In genomic region chr6:15387118-15387517, GRCh38 we compare ENCODE assay signal across 11 cellular contexts.
DNase-seq lines count a peak whose midpoint lies in the region; ATAC-seq lines count a peak whose summit lies in the region.
"Had no signal": no experiment of that assay in that cellular context is flagged by ENCODE, and none has a peak within 500 bp of the region (broad histone marks: within the 10 kb centered on the region; RNA-seq: fewer than 3 reads in every experiment).

No MANE protein-coding gene starts in this region.

- H3K27me3 Mint-ChIP-seq in activated CD8-positive, alpha-beta T cell treated with anti-CD3 and anti-CD28 coated beads, Interleukin-2, amount 10 ng/mL, durations not matched to agents 7 days and 5 days (ENCODE audit: low read depth): no peaks in the 10 kb centered on the region
- no peaks in the 10 kb centered on the region for H3K27me3 Mint-ChIP-seq in naive thymus-derived CD8-positive, alpha-beta T cell

- H3K9me3 Mint-ChIP-seq in activated CD8-positive, alpha-beta T cell treated with anti-CD3 and anti-CD28 coated beads, Interleukin-2, amount 10 ng/mL, durations not matched to agents 7 days and 5 days (ENCODE audit: insufficient read depth): no peaks in the 10 kb centered on the region
- H3K9me3 Mint-ChIP-seq in naive thymus-derived CD8-positive, alpha-beta T cell: no peaks in the 10 kb centered on the region

- ATAC-seq in GM19463 (IDR thresholded peaks at IDR 0.05; ENCODE audit: unreplicated experiment) (peak; percentile 61), HG03460 (IDR thresholded peaks at IDR 0.05; ENCODE audit: unreplicated experiment) (no peak)
- no peak for ATAC-seq in activated CD8-positive, alpha-beta T cell treated with anti-CD3 and anti-CD28 coated beads, Interleukin-2, amount 10 ng/mL, durations not matched to agents 7 days and 5 days
- no peak for ATAC-seq in naive thymus-derived CD8-positive, alpha-beta T cell

- POLR2A ChIA-PET in activated CD8-positive, alpha-beta T cell treated with anti-CD3 and anti-CD28 coated beads, Interleukin-2, amount 10 ng/mL, durations not matched to agents 7 days and 5 days (lab: Charles Lee): no interaction called here
- POLR2A ChIA-PET in naive thymus-derived CD8-positive, alpha-beta T cell (lab: Charles Lee): no interaction called here

- peak overlapping the region; percentile 14 for H3K27ac Mint-ChIP-seq in activated CD8-positive, alpha-beta T cell treated with anti-CD3 and anti-CD28 coated beads, Interleukin-2, amount 10 ng/mL, durations not matched to agents 7 days and 5 days
- peak overlapping the region in 6 of 10 donors; percentile 6 to 72 (median 30) for H3K27ac Mint-ChIP-seq in naive thymus-derived CD8-positive, alpha-beta T cell

- no peak overlapping the region for H3K4me3 Mint-ChIP-seq in activated CD8-positive, alpha-beta T cell treated with anti-CD3 and anti-CD28 coated beads, Interleukin-2, amount 10 ng/mL, durations not matched to agents 7 days and 5 days
- peak overlapping the region in 1 of 10 donors; percentile 15 for H3K4me3 Mint-ChIP-seq in naive thymus-derived CD8-positive, alpha-beta T cell

- H3K4me1 Mint-ChIP-seq in activated CD8-positive, alpha-beta T cell treated with anti-CD3 and anti-CD28 coated beads, Interleukin-2, amount 10 ng/mL, durations not matched to agents 7 days and 5 days (ENCODE audit: low read depth): peaks cover 79% of the 10 kb centered on the region
- peaks cover 47 to 94% (median 84%) of the 10 kb centered on the region in 4 donors for H3K4me1 Mint-ChIP-seq in naive thymus-derived CD8-positive, alpha-beta T cell

- peak; percentile 42 for DNase-seq in EH (ENCODE audit: low read depth)
- DNase-seq in activated CD8-positive, alpha-beta T cell treated with anti-CD3 and anti-CD28 coated beads, Interleukin-2, amount 10 ng/mL, durations not matched to agents 7 days and 5 days: no peak
- DNase-seq in naive thymus-derived CD8-positive, alpha-beta T cell: no peak
- no peak for DNase-seq in activated gamma-delta T cell treated with Interleukin-2 at 50 U/mL for 16 hours
- DNase-seq in NCI-H1092 (lab: John Stamatoyannopoulos, UW): no peak
- DNase-seq in cerebellar cortex (ENCODE audit: low spot score): no peak
- DNase-seq: Kasumi-1; mesendoderm; stimulated activated CD4-positive, alpha-beta T cell treated with anti-CD3 and anti-CD28 coated beads, Interleukin-4, amount 100 ng/mL, for 4 hours had no signal

- H3K36me3 Mint-ChIP-seq in activated CD8-positive, alpha-beta T cell treated with anti-CD3 and anti-CD28 coated beads, Interleukin-2, amount 10 ng/mL, durations not matched to agents 7 days and 5 days (ENCODE audit: low read depth): peaks cover 10% of the 10 kb centered on the region
- no peaks in the 10 kb centered on the region for H3K36me3 Mint-ChIP-seq in naive thymus-derived CD8-positive, alpha-beta T cell

- CTCF ChIA-PET in activated CD8-positive, alpha-beta T cell treated with anti-CD3 and anti-CD28 coated beads, Interleukin-2, amount 10 ng/mL, durations not matched to agents 7 days and 5 days (lab: Charles Lee): interaction anchor here (2.1 kb wide), 1 partner anchor 38 kb away, joined by 6 read pairs; no protein-coding TSS in a partner anchor
